19 cellular contexts compared by ENCODE assay signal in genomic region chrX:4182010-4182806, GRCh38.
"Had no signal": no experiment of that assay in that cellular context is flagged by ENCODE, and none has a peak within 500 bp of the region (broad histone marks: within the 10 kb centered on the region; RNA-seq: fewer than 3 reads in every experiment).

No MANE protein-coding gene starts in this region.

- H3K4me3 ChIP-seq: colonic mucosa had no signal

- H3K79me2 ChIP-seq: parathyroid adenoma had no signal

- ATAC-seq: activated CD4-positive, alpha-beta T cell treated with anti-CD3 and anti-CD28 coated beads for 36 hours; activated T-cell treated with anti-CD3 and anti-CD28 coated beads, Interleukin-2, amount 50 U/mL, for 4 hours; esophagus mucosa; stimulated activated memory B cell treated with anti-CD40 and anti-IgM and Interleukin-4, amounts not matched to agents 10 μg/mL and 1 μg/mL and 100 μg/mL, for 72 hours; T-helper 17 cell had no signal

- H3K36me3 ChIP-seq: colonic mucosa, neutrophil, WERI-Rb-1 had no signal

- DNase-seq: activated CD4-positive, alpha-beta memory T cell treated with anti-CD3 and anti-CD28 coated beads, Interleukin-2, amount 10 ng/mL, durations not matched to agents 7 days and 5 days; activated CD4-positive, alpha-beta T cell treated with anti-CD3 and anti-CD28 coated beads for 36 hours; activated effector memory CD4-positive, alpha-beta T cell treated with Interleukin-2 at 50 U/mL for 16 hours; activated T-cell treated with anti-CD3 and anti-CD28 coated beads, Interleukin-2, amount 50 U/mL, for 4 hours; caudate nucleus; colonic mucosa; hypothalamus; naive B cell; retina; stimulated activated CD4-positive, alpha-beta T cell treated with anti-CD3 and anti-CD28 coated beads, Interleukin-2, amount 100 ng/mL, for 48 hours; T-helper 17 cell; WERI-Rb-1 had no signal

- H3K27ac Mint-ChIP-seq: activated CD4-positive, alpha-beta memory T cell treated with anti-CD3 and anti-CD28 coated beads, Interleukin-2, amount 10 ng/mL, durations not matched to agents 7 days and 5 days; activated CD4-positive, alpha-beta T cell treated with anti-CD3 and anti-CD28 coated beads for 36 hours; activated naive CD4-positive, alpha-beta T cell treated with anti-CD3 and anti-CD28 coated beads, Interleukin-2, amount 50 U/mL, for 24 hours; naive B cell; stimulated activated memory B cell treated with anti-CD40 and anti-IgM and Interleukin-4, amounts not matched to agents 10 μg/mL and 1 μg/mL and 100 μg/mL, for 72 hours; T-helper 17 cell had no signal

- H3K4me3 Mint-ChIP-seq: activated CD4-positive, alpha-beta memory T cell treated with anti-CD3 and anti-CD28 coated beads, Interleukin-2, amount 10 ng/mL, durations not matched to agents 7 days and 5 days; activated CD4-positive, alpha-beta T cell treated with anti-CD3 and anti-CD28 coated beads for 36 hours; activated naive CD4-positive, alpha-beta T cell treated with anti-CD3 and anti-CD28 coated beads, Interleukin-2, amount 50 U/mL, for 24 hours; activated T-cell treated with anti-CD3 and anti-CD28 coated beads, Interleukin-2, amount 50 U/mL, for 4 hours; naive B cell; stimulated activated memory B cell treated with anti-CD40 and anti-IgM and Interleukin-4, amounts not matched to agents 10 μg/mL and 1 μg/mL and 100 μg/mL, for 72 hours; T-helper 17 cell had no signal

- H3K9me3 Mint-ChIP-seq: activated T-cell treated with anti-CD3 and anti-CD28 coated beads, Interleukin-2, amount 50 U/mL, for 4 hours; stimulated activated memory B cell treated with anti-CD40 and anti-IgM and Interleukin-4, amounts not matched to agents 10 μg/mL and 1 μg/mL and 100 μg/mL, for 72 hours had no signal

- H3K27ac ChIP-seq: colonic mucosa, neutrophil, parathyroid adenoma, WERI-Rb-1 had no signal

- H3K27me3 Mint-ChIP-seq: activated CD4-positive, alpha-beta memory T cell treated with anti-CD3 and anti-CD28 coated beads, Interleukin-2, amount 10 ng/mL, durations not matched to agents 7 days and 5 days; activated CD4-positive, alpha-beta T cell treated with anti-CD3 and anti-CD28 coated beads for 36 hours; activated naive CD4-positive, alpha-beta T cell treated with anti-CD3 and anti-CD28 coated beads, Interleukin-2, amount 50 U/mL, for 24 hours; naive B cell; stimulated activated memory B cell treated with anti-CD40 and anti-IgM and Interleukin-4, amounts not matched to agents 10 μg/mL and 1 μg/mL and 100 μg/mL, for 72 hours; T-helper 17 cell had no signal

- H3K9me3 ChIP-seq: colonic mucosa, neutrophil had no signal

- H3K27me3 ChIP-seq: colonic mucosa, neutrophil had no signal

- FAIRE-seq: islet of Langerhans, urothelium cell line had no signal

- H2AFZ ChIP-seq: parathyroid adenoma had no signal

- H3K9ac ChIP-seq: parathyroid adenoma had no signal

- H3K4me1 ChIP-seq: colonic mucosa, parathyroid adenoma had no signal

- H3K36me3 Mint-ChIP-seq: activated naive CD4-positive, alpha-beta T cell treated with anti-CD3 and anti-CD28 coated beads, Interleukin-2, amount 50 U/mL, for 24 hours; naive B cell; stimulated activated memory B cell treated with anti-CD40 and anti-IgM and Interleukin-4, amounts not matched to agents 10 μg/mL and 1 μg/mL and 100 μg/mL, for 72 hours had no signal

- H3K4me1 Mint-ChIP-seq: activated CD4-positive, alpha-beta memory T cell treated with anti-CD3 and anti-CD28 coated beads, Interleukin-2, amount 10 ng/mL, durations not matched to agents 7 days and 5 days; activated CD4-positive, alpha-beta T cell treated with anti-CD3 and anti-CD28 coated beads for 36 hours; activated naive CD4-positive, alpha-beta T cell treated with anti-CD3 and anti-CD28 coated beads, Interleukin-2, amount 50 U/mL, for 24 hours; naive B cell; stimulated activated memory B cell treated with anti-CD40 and anti-IgM and Interleukin-4, amounts not matched to agents 10 μg/mL and 1 μg/mL and 100 μg/mL, for 72 hours; T-helper 17 cell had no signal
